8 cellular contexts compared by ENCODE assay signal in the genomic region with DNA sequence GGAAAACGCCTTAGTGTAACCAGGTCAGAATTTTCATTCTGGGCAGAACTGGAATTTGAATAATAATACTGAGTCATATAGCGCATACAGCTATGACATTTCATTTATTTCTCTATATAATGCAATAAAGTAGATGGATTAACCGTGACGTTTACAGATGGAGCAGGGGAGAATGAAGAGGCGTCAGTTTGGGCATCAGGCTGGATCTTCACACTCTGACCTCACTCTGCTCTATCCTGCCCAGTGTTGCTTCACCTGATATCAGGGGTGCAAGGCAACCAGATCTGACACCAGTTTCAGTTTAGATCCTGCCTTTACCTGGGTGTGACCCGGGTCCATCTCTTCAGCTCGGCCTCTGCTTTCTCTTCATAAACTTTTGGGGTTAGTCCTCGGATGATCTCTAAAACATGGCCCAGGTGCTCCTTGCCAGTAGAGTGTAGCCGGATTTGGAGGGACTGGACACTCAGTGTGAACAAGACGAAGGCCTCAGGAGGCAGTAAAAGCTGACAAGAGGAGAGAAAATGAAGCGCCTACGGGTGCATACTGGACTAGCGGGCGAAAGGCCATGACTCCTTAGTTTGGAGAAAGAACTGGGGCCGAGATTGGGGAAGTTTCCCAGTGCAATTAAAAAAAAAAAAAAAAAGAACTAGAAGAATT. TPM values are rescaled to one million over a fixed set of nuclear protein-coding genes. Genes with fewer than 3 reads are reported as not detected.
A peak's percentile ranks its signal among the peaks of the same experiment; 100 is the strongest.
DNase-seq lines count a peak whose midpoint lies in the region; ATAC-seq, FAIRE-seq and TF ChIP-seq lines count a peak whose summit lies in the region.

No MANE protein-coding gene starts in this region.

- FAIRE-seq in GM12878 (lab: Jason Lieb, UNC) = peak; percentile 23

- peaks cover 19% of the 10 kb centered on the region for H3K4me1 Mint-ChIP-seq in type B pancreatic cell (ENCODE audit: unreplicated experiment)

- peak overlapping the region; percentile 82 for H2AFZ ChIP-seq in GM12878 (ENCODE audit: control insufficient read depth, low read depth, low read length)

- intact Hi-C loops in GM12878 (cut with micrococcal nuclease; ENCODE audit: unreplicated experiment) (loop anchor here (1.0 to 5.0 kb wide), 3 partner anchors 37 to 91 kb away; a partner anchor contains a TSS), right lobe of liver (cut with DNase I) (no loop called here)

- H3K4me2 ChIP-seq in GM12878 (ENCODE audit: control insufficient read depth, insufficient read depth) = peak overlapping the region; percentile 76

- peak overlapping the region; percentile 89 for H3K4me3 Mint-ChIP-seq in type B pancreatic cell

- H3K27ac ChIP-seq in GM12878 (ENCODE audit: control insufficient read depth, insufficient read depth) (no peak overlapping the region), right lobe of liver (peak overlapping the region; percentile 98 to 99 (median 98))

- RAD21 ChIA-PET in GM12878 (lab: Charles Lee; ENCODE audit: unreplicated experiment) = interaction anchor here (0.7 to 1.6 kb wide), 3 partner anchors 37 to 357 kb away, joined by 3 to 8 read pairs (median 3); no protein-coding TSS in a partner anchor

- ATAC-seq in GM18861 (IDR thresholded peaks at IDR 0.05; ENCODE audit: unreplicated experiment) (peak; percentile 0), HG03558 (IDR thresholded peaks at IDR 0.05; ENCODE audit: extremely low read depth, unreplicated experiment) (peak; percentile 0), GM12878 (peak; percentile 2), right lobe of liver (peak in 2 of 4 donors; percentile 0 to 18)

- H3K36me3 Mint-ChIP-seq in type B pancreatic cell = no peaks in the 10 kb centered on the region

- peak overlapping the region; percentile 87 for H3K27ac Mint-ChIP-seq in type B pancreatic cell

- no peak for TF ChIP-seq POLR2A in GM12878 (IDR thresholded peaks at IDR 0.05; ENCODE audit: low read depth, low read length)
- no peak for TF ChIP-seq POLR2A in right lobe of liver (IDR thresholded peaks at IDR 0.05)

- no peaks in the 10 kb centered on the region for H3K27me3 Mint-ChIP-seq in type B pancreatic cell

- peaks cover 33% of the 10 kb centered on the region for H3K79me2 ChIP-seq in GM12878 (ENCODE audit: control insufficient read depth, insufficient read depth, low read length)

- POLR2A ChIA-PET in GM12878 (lab: Charles Lee) = interaction anchor here (0.7 to 1.2 kb wide), 5 partner anchors 10 to 117 kb away, joined by 3 to 5 read pairs (median 3); a partner anchor contains a TSS

- H3K4me3 ChIP-seq in GM12878 = peak overlapping the region; percentile 99
- H3K4me3 ChIP-seq in right lobe of liver = peak overlapping the region; percentile 69 to 98 (median 93)

- 11% methylated on average over 14 of the region's 15 CpGs for WGBS in GM12878 (ENCODE audit: insufficient coverage, insufficient replicate concordance, low lambda C conversion rate, missing lambda C conversion rate)
- WGBS in right lobe of liver (ENCODE audit: insufficient coverage, low coverage, low lambda C conversion rate, missing lambda C conversion rate) = 14% methylated on average over 15 of the region's 15 CpGs

- peaks cover 16% of the 10 kb centered on the region for H3K4me1 ChIP-seq in GM12878 (ENCODE audit: control insufficient read depth, insufficient read depth, low read length)
- H3K4me1 ChIP-seq in right lobe of liver = peaks cover 0 to 30% (median 12%) of the 10 kb centered on the region in 4 donors

- H4K20me1 ChIP-seq in GM12878 (ENCODE audit: control insufficient read depth, insufficient read depth) = no peaks in the 10 kb centered on the region

- CTCF ChIA-PET in GM12878 (lab: Yijun Ruan, JAX) = interaction anchor here (0.7 to 2.6 kb wide), 29 partner anchors 9 to 748 kb away, joined by 3 to 33 read pairs (median 5); a partner anchor contains a TSS

- no TSS peak for BruUV-seq in GM12878 (replicated peaks; lab: Mats Ljungman, UMichigan)

- no peaks in the 10 kb centered on the region for H3K27me3 ChIP-seq in GM12878 (replicated peaks in 1 of 2; ENCODE audit: control insufficient read depth in 2 of 2, insufficient read depth in 2 of 2, low read length in 1 of 2)
- H3K27me3 ChIP-seq in right lobe of liver = no peaks in the 10 kb centered on the region

- H3K9ac ChIP-seq in GM12878 (ENCODE audit: control insufficient read depth, insufficient read depth, low read length) = peak overlapping the region; percentile 94; the same call in 1 of the 2 replicates

- TF ChIP-seq CTCF in GM12878 (IDR thresholded peaks at IDR 0.05 in 2 of 3, conservative IDR thresholded peaks at IDR 0.05 in 1 of 3; ENCODE audit: control insufficient read depth in 2 of 3, extremely low read depth in 1 of 3, insufficient read depth in 1 of 3, low read depth in 3 of 3, low read length in 3 of 3) (no peak), right lobe of liver (IDR thresholded peaks at IDR 0.05) (no peak), type B pancreatic cell (conservative IDR thresholded peaks at IDR 0.05) (no peak)

- TF ChIP-seq EP300 in GM12878 (IDR thresholded peaks at IDR 0.05; ENCODE audit: borderline replicate concordance in 1 of 2, control insufficient read depth in 1 of 2, low read depth in 2 of 2, low read length in 2 of 2) = no peak

- SMC1A ChIA-PET in GM12878 (lab: Charles Lee; ENCODE audit: uncharacterized antibody, unreplicated experiment) = interaction anchor here (0.7 to 2.2 kb wide), 4 partner anchors 10 to 139 kb away, joined by 3 to 14 read pairs (median 4); no protein-coding TSS in a partner anchor

- no peaks in the 10 kb centered on the region for H3K9me3 ChIP-seq in GM12878 (replicated peaks; ENCODE audit: control insufficient read depth, insufficient read depth, low read length)
- H3K9me3 ChIP-seq in right lobe of liver = no peaks in the 10 kb centered on the region

- H3K36me3 ChIP-seq in GM12878 (ENCODE audit: control insufficient read depth in 2 of 2, insufficient read depth in 2 of 2, low read length in 1 of 2) (no peaks in the 10 kb centered on the region), right lobe of liver (no peaks in the 10 kb centered on the region)

- in situ Hi-C loops in GM12878 (cut with MboI) = no loop called here

- DNase-seq in GM12878 (ENCODE audit: low read depth, low spot score) = no peak
- DNase-seq in right lobe of liver = peak in 1 of 3 donors; percentile 43
- no peak for DNase-seq in type B pancreatic cell (ENCODE audit: extremely low spot score, unreplicated experiment)
- DNase-seq in NCI-H774 (lab: John Stamatoyannopoulos, UW) = no peak
- no peak for DNase-seq in stimulated activated CD4-positive, alpha-beta T cell treated with anti-CD3 and anti-CD28 coated beads, Interleukin-4, amount 100 ng/mL, for 1 hour
- DNase-seq in HPDE6-E6E7 (ENCODE audit: extremely low spot score) = no peak

- no peak for TF ChIP-seq RAD21 in GM12878 (IDR thresholded peaks at IDR 0.05; ENCODE audit: insufficient read depth, low read depth, low read length)

- no peaks in the 10 kb centered on the region for H3K9me3 Mint-ChIP-seq in type B pancreatic cell

RNA-seq across cellular contexts. Expression of a gene that starts 1.4 kb away (rescaled TPM):
- 12.6 and 17.0 TPM in 2 replicates for total RNA-seq in GM12878 (2013; cell fraction: nucleolus; rRNA removed)
- total RNA-seq in GM12878 (2014; rRNA removed) (16.5 and 23.2 TPM in 2 replicates), GM12878 (2014; rRNA removed; fragmentation: Illumina TruSeq; extraction: Trizol) (11.8 and 16.6 TPM in 2 replicates), GM12878 (2021) (90.5 and 100 TPM in 2 replicates), right lobe of liver (100 to 1,000 TPM in 1 of 6 experiments, 10 to 100 TPM in 5; 29.7 to 129 (median 43.6) TPM), type B pancreatic cell (ENCODE audit: low replicate concordance) (73.2 and 107 TPM in 2 replicates)
- 32.5 TPM for polyA plus RNA-seq in GM12878 (2011; ENCODE audit: low read depth)
- polyA plus RNA-seq in GM12878 (2011; rRNA removed) (2.4 and 4.5 TPM in 2 replicates), GM12878 (2014; fragmentation: Illumina TruSeq; extraction: Trizol) (28.2 and 44.0 TPM in 2 replicates), GM12878 (2014; fragmentation: Nextera tagmentation; extraction: Ambion mirVana) (1 to 10 TPM; 2.1 to 4.0 TPM), GM12878 (2014; rRNA removed) (32.0 and 47.3 TPM in 2 replicates), GM12878 (2016; fragmentation: Nextera tagmentation; extraction: Ambion mirVana) (10 to 100 TPM; 66.5 to 82.3 TPM)
- 9.0 and 12.3 TPM in 2 replicates for polyA plus RNA-seq in GM12878 (2011; cell fraction: cytosol; rRNA removed)
- polyA plus RNA-seq in GM12878 (2011; cell fraction: nucleus; rRNA removed) = 41.0 and 61.8 TPM in 2 replicates
- polyA plus RNA-seq in GM12878 (2012) = 61.2 and 77.5 TPM in 2 replicates
- polyA minus RNA-seq in GM12878 (2011; rRNA and poly(A)+ RNA removed) = 9.9 and 16.7 TPM in 2 replicates
- polyA minus RNA-seq in GM12878 (2011; cell fraction: cytosol; rRNA and poly(A)+ RNA removed) = 23.9 and 26.0 TPM in 2 replicates
- 24.9 and 40.2 TPM in 2 replicates for polyA minus RNA-seq in GM12878 (2011; cell fraction: nucleus; rRNA and poly(A)+ RNA removed)

RNA-seq across cellular contexts. Expression of a gene that starts 17.2 kb away (rescaled TPM):
- total RNA-seq in GM12878 (2013; cell fraction: nucleolus; rRNA removed) = not detected in 2 replicates
- total RNA-seq in GM12878 (2014; rRNA removed) (not detected in 2 replicates), GM12878 (2014; rRNA removed; fragmentation: Illumina TruSeq; extraction: Trizol) (not detected in 2 replicates), GM12878 (2021) (0.05 and 0.13 TPM in 2 replicates), right lobe of liver (under 1 TPM; 0.05 to 0.51 (median 0.14) TPM), type B pancreatic cell (ENCODE audit: low replicate concordance) (2.1 and 6.5 TPM in 2 replicates)
- not detected for polyA plus RNA-seq in GM12878 (2011; ENCODE audit: low read depth)
- polyA plus RNA-seq in GM12878 (2011; rRNA removed) (0.03 TPM in 1 of 2 replicates, not detected in the other), GM12878 (2014; fragmentation: Illumina TruSeq; extraction: Trizol) (not detected in 2 replicates), GM12878 (2014; fragmentation: Nextera tagmentation; extraction: Ambion mirVana) (not detected), GM12878 (2014; rRNA removed) (not detected in 2 replicates), GM12878 (2016; fragmentation: Nextera tagmentation; extraction: Ambion mirVana) (not detected)
- polyA plus RNA-seq in GM12878 (2011; cell fraction: cytosol; rRNA removed) = 0.03 TPM in 2 replicates
- polyA plus RNA-seq in GM12878 (2011; cell fraction: nucleus; rRNA removed) = 0.03 and 0.04 TPM in 2 replicates
- polyA plus RNA-seq in GM12878 (2012) = not detected in 2 replicates
- 0.05 and 0.15 TPM in 2 replicates for polyA minus RNA-seq in GM12878 (2011; rRNA and poly(A)+ RNA removed)
- not detected in 2 replicates for polyA minus RNA-seq in GM12878 (2011; cell fraction: cytosol; rRNA and poly(A)+ RNA removed)
- polyA minus RNA-seq in GM12878 (2011; cell fraction: nucleus; rRNA and poly(A)+ RNA removed) = 0.10 TPM in 1 of 2 replicates, not detected in the other

RNA-seq across cellular contexts. Expression of a gene that starts 28.9 kb away (rescaled TPM):
- not detected in 2 replicates for total RNA-seq in GM12878 (2013; cell fraction: nucleolus; rRNA removed)
- total RNA-seq in GM12878 (2014; rRNA removed) = not detected in 2 replicates
- not detected in 2 replicates for total RNA-seq in GM12878 (2014; rRNA removed; fragmentation: Illumina TruSeq; extraction: Trizol)
- total RNA-seq in GM12878 (2021) = 0.21 and 0.29 TPM in 2 replicates
- not detected for polyA plus RNA-seq in GM12878 (2011; ENCODE audit: low read depth)
- 0.11 and 0.13 TPM in 2 replicates for polyA plus RNA-seq in GM12878 (2011; rRNA removed)
- polyA plus RNA-seq in GM12878 (2011; cell fraction: cytosol; rRNA removed) = 0.03 and 0.04 TPM in 2 replicates
- polyA plus RNA-seq in GM12878 (2011; cell fraction: nucleus; rRNA removed) = 0.21 and 0.32 TPM in 2 replicates
- 0.69 and 1.2 TPM in 2 replicates for polyA plus RNA-seq in GM12878 (2012)
- polyA plus RNA-seq in GM12878 (2014; fragmentation: Illumina TruSeq; extraction: Trizol) = not detected in 2 replicates
- not detected for polyA plus RNA-seq in GM12878 (2014; fragmentation: Nextera tagmentation; extraction: Ambion mirVana)
- polyA plus RNA-seq in GM12878 (2014; rRNA removed) = not detected in 2 replicates
- polyA plus RNA-seq in GM12878 (2016; fragmentation: Nextera tagmentation; extraction: Ambion mirVana) = under 1 TPM; 0.28 to 0.35 TPM
- polyA minus RNA-seq in GM12878 (2011; rRNA and poly(A)+ RNA removed) = 0.37 TPM in 1 of 2 replicates, not detected in the other
- not detected in 2 replicates for polyA minus RNA-seq in GM12878 (2011; cell fraction: cytosol; rRNA and poly(A)+ RNA removed)
- polyA minus RNA-seq in GM12878 (2011; cell fraction: nucleus; rRNA and poly(A)+ RNA removed) = not detected in 2 replicates
- total RNA-seq in right lobe of liver = 10 to 100 TPM; 12.6 to 41.3 (median 16.5) TPM
- total RNA-seq in type B pancreatic cell (ENCODE audit: low replicate concordance) = 18.0 and 40.1 TPM in 2 replicates

Comparison
In these comparisons a context has a peak if more than half of its experiments do, and no peak if none do; other contexts are left out.
1. RNA of a gene that starts 28.9 kb away (total RNA-seq): 12.6 to 41.3 TPM in right lobe of liver and 18.0 to 40.1 TPM in type B pancreatic cell; 0.21 to 0.29 TPM in GM12878; every median in the first group is over 10 times any median in the second.